ENCODE assay signal across 1 cellular context in the genomic region with DNA sequence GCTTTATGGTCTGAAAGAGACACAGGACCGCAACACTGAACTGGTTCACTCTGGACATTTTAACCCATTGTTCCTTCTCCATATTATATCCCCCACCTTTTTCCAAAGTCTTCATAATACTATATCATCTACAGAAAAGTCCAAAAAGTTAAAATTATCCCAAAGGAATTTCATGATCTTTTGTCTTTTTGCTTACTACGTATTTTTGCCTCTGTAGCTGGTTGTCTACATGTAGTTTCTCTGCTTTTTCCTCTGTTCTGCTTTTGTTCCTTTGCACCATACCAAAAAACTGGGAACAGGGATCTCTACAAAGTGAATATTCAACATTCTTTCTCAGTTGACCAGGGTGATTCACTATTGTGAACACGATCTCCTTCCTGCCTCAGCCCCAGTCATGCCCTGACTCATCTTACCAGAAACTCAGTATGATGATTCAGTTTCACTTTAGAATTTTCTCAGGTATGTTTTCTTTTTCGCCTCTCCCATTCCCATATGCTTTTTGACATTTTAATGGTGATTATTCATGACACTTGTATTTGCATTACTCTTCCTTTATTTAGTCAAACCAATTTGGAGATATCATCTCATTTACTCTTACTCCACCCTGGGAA.
TF ChIP-seq lines count a peak whose summit lies in the region.

No MANE protein-coding gene starts in this region.

TF ChIP-seq in K562, 482 proteins besides CTCF, POLR2A, EP300 and RAD21:
- TF ChIP-seq C11orf30 (IDR thresholded peaks at IDR 0.05; ENCODE audit: low read depth): peak; percentile 22; the same call in 1 of the 2 replicates
- TF ChIP-seq, protein P1, sequence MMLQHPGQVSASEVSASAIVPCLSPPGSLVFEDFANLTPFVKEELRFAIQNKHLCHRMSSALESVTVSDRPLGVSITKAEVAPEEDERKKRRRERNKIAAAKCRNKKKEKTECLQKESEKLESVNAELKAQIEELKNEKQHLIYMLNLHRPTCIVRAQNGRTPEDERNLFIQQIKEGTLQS (IDR thresholded peaks at IDR 0.05): peak; percentile 41
- TF ChIP-seq, protein P1 (CRISPR knock-in tag; conservative IDR thresholded peaks at IDR 0.05): no peak
- TF ChIP-seq FOXJ3 (CRISPR knock-in tag; IDR thresholded peaks at IDR 0.05): no peak
- TF ChIP-seq ZNF316 (IDR thresholded peaks at IDR 0.05): peak; percentile 57
- no peak for TF ChIP-seq RAD51 (IDR thresholded peaks at IDR 0.05; ENCODE audit: borderline replicate concordance, low read depth)
- TF ChIP-seq LEF1 (IDR thresholded peaks at IDR 0.05): no peak
- TF ChIP-seq FOSL1 (tag; conservative IDR thresholded peaks at IDR 0.05): peak; percentile 84
- TF ChIP-seq POLR2B (IDR thresholded peaks at IDR 0.05; ENCODE audit: low read depth, partially characterized antibody): no peak
TF ChIP-seq in K562: peak in this region for 4.
